Comparison of ENCODE assay signal across 8 cellular contexts in the genomic region with DNA sequence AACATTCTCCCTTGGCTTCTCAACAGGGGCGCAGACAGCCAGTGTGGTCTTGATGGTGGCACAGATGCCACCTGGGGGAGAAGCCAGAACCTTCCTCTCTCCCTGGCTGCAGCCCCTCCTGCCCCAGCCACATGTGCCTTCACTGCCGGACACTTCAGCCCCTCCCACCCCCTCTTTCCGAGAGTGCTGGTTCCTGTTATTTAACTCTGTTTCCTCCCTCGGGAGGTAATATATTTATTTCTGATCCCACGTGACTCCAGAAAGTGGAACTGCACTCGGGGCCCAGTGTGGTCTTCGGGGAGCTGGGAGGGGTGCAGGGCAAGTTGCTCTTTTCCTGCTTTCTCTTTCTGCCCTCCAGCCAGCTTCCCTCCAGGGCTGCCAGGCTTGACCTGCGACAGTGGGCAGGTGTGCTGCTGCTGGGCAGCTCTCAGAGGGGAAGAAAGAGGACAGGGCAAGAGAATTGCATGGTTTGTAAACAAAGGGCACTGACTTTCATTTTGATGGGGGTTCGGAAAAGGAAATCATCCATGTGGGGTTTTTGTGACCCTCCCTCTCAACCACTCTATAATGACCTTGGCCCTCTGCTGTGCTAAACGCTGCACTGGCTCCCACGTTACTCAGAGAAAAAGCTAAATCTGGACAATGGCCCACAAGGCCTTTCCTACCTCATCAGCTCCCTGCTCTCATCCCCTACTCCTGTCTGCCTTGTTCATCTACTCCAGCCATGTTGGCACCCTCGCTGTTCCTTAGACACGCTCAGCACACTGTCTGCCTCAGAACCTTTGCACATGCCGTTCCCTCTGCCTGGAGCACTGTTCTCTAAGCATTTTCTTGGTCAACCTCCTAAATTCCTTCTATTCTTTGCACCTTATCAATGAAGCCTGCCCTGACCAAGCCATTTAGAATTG. TPM values are rescaled to one million over a fixed set of nuclear protein-coding genes. Genes with fewer than 3 reads are reported as not detected.
DNase-seq lines count a peak whose midpoint lies in the region; ATAC-seq and TF ChIP-seq lines count a peak whose summit lies in the region.

No MANE protein-coding gene starts in this region.

- H3K18ac ChIP-seq in mesendoderm (ENCODE audit: low read length): no peak overlapping the region

- H3F3A ChIP-seq in OCI-LY1 (ENCODE audit: insufficient read depth, low read length): no peaks in the 10 kb centered on the region

- TF ChIP-seq CTCF in OCI-LY1 (IDR thresholded peaks at IDR 0.05; ENCODE audit: low read length) (no peak), left lung (IDR thresholded peaks at IDR 0.05) (no peak)

- ATAC-seq in GM21515 (IDR thresholded peaks at IDR 0.05; ENCODE audit: unreplicated experiment): peak; percentile 48
- ATAC-seq in left lung: peak; percentile 54

- no peak overlapping the region for H2BK120ac ChIP-seq in mesendoderm (ENCODE audit: low read depth, low read length)

- H3K79me1 ChIP-seq in mesendoderm (ENCODE audit: low read length): no peaks in the 10 kb centered on the region

- peak; percentile 67 for DNase-seq in GF-D8 (lab: John Stamatoyannopoulos, UW)
- DNase-seq in left lung: peak; percentile 71 to 77
- no peak for DNase-seq in NCI-H82 (lab: John Stamatoyannopoulos, UW)
- no peak for DNase-seq in mesendoderm
- DNase-seq in NCI-H748 (lab: John Stamatoyannopoulos, UW; ENCODE audit: unreplicated experiment): no peak
- DNase-seq in activated CD8-positive, alpha-beta memory T cell treated with anti-CD3 and anti-CD28 coated beads, Interleukin-2, amount 50 U/mL, for 48 hours: no peak

- H3K56ac ChIP-seq in mesendoderm (ENCODE audit: low read length): no peak overlapping the region

- no peak overlapping the region for H3K23ac ChIP-seq in mesendoderm (ENCODE audit: low read length)

- H3K79me2 ChIP-seq in OCI-LY1 (ENCODE audit: insufficient read depth, low read length) (no peaks in the 10 kb centered on the region), mesendoderm (ENCODE audit: control insufficient read depth, insufficient read depth, low read length) (no peaks in the 10 kb centered on the region)

- H3K4me2 ChIP-seq in OCI-LY1 (ENCODE audit: low read length): peak overlapping the region; percentile 65
- no peak overlapping the region for H3K4me2 ChIP-seq in mesendoderm (ENCODE audit: low read length)

- no peak overlapping the region for H4K5ac ChIP-seq in mesendoderm (ENCODE audit: low read length)

- H2AFZ ChIP-seq in OCI-LY1 (ENCODE audit: low read length): no peak overlapping the region

- H2BK5ac ChIP-seq in mesendoderm (ENCODE audit: low read length): no peak overlapping the region

- no peak overlapping the region for H2BK15ac ChIP-seq in mesendoderm (replicated peaks; ENCODE audit: low read depth)

- H3K36me3 ChIP-seq in OCI-LY1 (ENCODE audit: insufficient read depth, low read length) (no peaks in the 10 kb centered on the region), left lung (no peaks in the 10 kb centered on the region), mesendoderm (ENCODE audit: control insufficient read depth, insufficient read depth, low read length) (no peaks in the 10 kb centered on the region)

- H3K9ac ChIP-seq in OCI-LY1 (ENCODE audit: low read length) (peak overlapping the region; percentile 39; the same call in 1 of the 2 replicates), mesendoderm (ENCODE audit: low read length) (no peak overlapping the region)

- H3K27ac ChIP-seq in OCI-LY1 (ENCODE audit: low read depth, low read length, poor library complexity, severe bottlenecking) (peak overlapping the region; percentile 80), left lung (peak overlapping the region; percentile 75 to 84), mesendoderm (ENCODE audit: low read depth, low read length) (no peak overlapping the region)

- no peak overlapping the region for H2AK5ac ChIP-seq in mesendoderm (ENCODE audit: low read length)

- no peaks in the 10 kb centered on the region for H3K9me2 ChIP-seq in OCI-LY1 (ENCODE audit: low read depth, low read length)

- no peaks in the 10 kb centered on the region for H4K20me1 ChIP-seq in OCI-LY1 (ENCODE audit: insufficient read depth, low read length)

- H3K27me3 ChIP-seq in OCI-LY1 (ENCODE audit: insufficient read depth, low read length) (no peaks in the 10 kb centered on the region), left lung (no peaks in the 10 kb centered on the region), mesendoderm (ENCODE audit: insufficient read depth, low read length, poor library complexity) (no peaks in the 10 kb centered on the region)

- intact Hi-C loops in left lung (cut with DNase I): no loop called here

- H3K4me1 ChIP-seq in OCI-LY1 (ENCODE audit: insufficient read depth, low read length, severe bottlenecking) (peaks cover 50% of the 10 kb centered on the region), left lung (peaks cover 6 to 69% of the 10 kb centered on the region in 2 donors), mesendoderm (ENCODE audit: control insufficient read depth, low read depth, low read length) (no peaks in the 10 kb centered on the region)

- H4K8ac ChIP-seq in mesendoderm (ENCODE audit: low read depth, low read length): no peak overlapping the region

- H3K9me3 ChIP-seq in OCI-LY1 (ENCODE audit: low read length): no peaks in the 10 kb centered on the region
- H3K9me3 ChIP-seq in left lung: no peaks in the 10 kb centered on the region

- H3K4ac ChIP-seq in mesendoderm (ENCODE audit: low read depth, low read length): no peak overlapping the region

- WGBS in mesendoderm (ENCODE audit: extremely low coverage, insufficient coverage, low lambda C conversion rate): no CpG with 5 or more reads among the region's 14 CpGs

- H3K4me3 ChIP-seq in OCI-LY1 (ENCODE audit: low read depth, low read length, poor library complexity, severe bottlenecking) (peak overlapping the region; percentile 35), left lung (peak overlapping the region in 1 of 2 donors; percentile 10), mesendoderm (ENCODE audit: low read length) (no peak overlapping the region)

RNA-seq across cellular contexts. Expression of a gene that starts 8.2 kb away (rescaled TPM):
- 10 to 100 TPM; 38.1 to 49.0 TPM for total RNA-seq in left lung
- 0.07 TPM for polyA plus RNA-seq in mesendoderm (2013, experiment 1 of 2)
- polyA plus RNA-seq in mesendoderm (2013, experiment 2 of 2): 0.03 TPM

RNA-seq across cellular contexts. Expression of a gene that starts 50.2 kb away (rescaled TPM):
- under 1 TPM; 0.47 to 0.85 TPM for total RNA-seq in left lung
- 1.1 TPM for polyA plus RNA-seq in mesendoderm (2013, experiment 1 of 2)
- 0.78 TPM for polyA plus RNA-seq in mesendoderm (2013, experiment 2 of 2)

Comparison
In these comparisons a context has a peak if more than half of its experiments do, and no peak if none do; other contexts are left out.
1. DNase-seq: peak in GF-D8 (single experiment) and left lung (2 of 2); none in NCI-H82 (single experiment), mesendoderm (single experiment), NCI-H748 (single experiment) and activated CD8-positive, alpha-beta memory T cell treated with anti-CD3 and anti-CD28 coated beads, Interleukin-2, amount 50 U/mL, for 48 hours (single experiment).